In the genomic region with DNA sequence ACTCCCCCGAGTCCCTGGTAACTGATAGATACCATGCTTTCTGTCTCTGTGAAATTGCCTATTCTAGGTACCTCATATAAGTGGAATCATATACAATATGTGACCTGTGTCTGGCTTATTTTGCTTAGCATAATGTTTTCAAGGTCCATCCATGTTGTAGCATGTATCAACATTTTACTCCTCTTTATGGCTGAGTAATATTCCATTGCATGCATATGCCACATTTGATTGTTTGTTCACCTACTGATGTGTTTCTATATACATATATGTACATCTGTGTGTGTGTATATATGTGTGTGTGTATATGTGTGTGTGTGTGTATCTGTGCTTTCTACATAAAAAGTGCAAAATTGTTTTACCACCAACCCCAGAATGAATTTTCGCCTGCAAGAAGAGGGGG, we compare ENCODE assay signal across 24 cellular contexts.
DNase-seq lines count a peak whose midpoint lies in the region; ATAC-seq, FAIRE-seq and TF ChIP-seq lines count a peak whose summit lies in the region.
"Had no signal": no experiment of that assay in that cellular context is flagged by ENCODE, and none has a peak within 500 bp of the region (broad histone marks: within the 10 kb centered on the region; RNA-seq: fewer than 3 reads in every experiment).

No MANE protein-coding gene starts in this region.

- no peak for ATAC-seq in RWPE2 (ENCODE audit: low read depth)
- ATAC-seq: A549 had no signal

- CTCF ChIA-PET in HEK293T (lab: Yijun Ruan, JAX) = no interaction called here

- peaks cover 3% of the 10 kb centered on the region for H3K4me1 Mint-ChIP-seq in activated CD4-positive, alpha-beta T cell treated with anti-CD3 and anti-CD28 coated beads, Interleukin-2, amount 10 ng/mL, durations not matched to agents 24 days and 14 days
- H3K4me1 Mint-ChIP-seq: CD14-positive monocyte; CD8-positive, alpha-beta memory T cell had no signal

- H3K4me3 Mint-ChIP-seq in activated CD4-positive, alpha-beta T cell treated with anti-CD3 and anti-CD28 coated beads, Interleukin-2, amount 10 ng/mL, durations not matched to agents 24 days and 14 days = no peak overlapping the region
- H3K4me3 Mint-ChIP-seq: CD14-positive monocyte; CD4-positive, alpha-beta T cell; CD8-positive, alpha-beta memory T cell had no signal

- no peaks in the 10 kb centered on the region for H3K36me3 Mint-ChIP-seq in activated CD4-positive, alpha-beta T cell treated with anti-CD3 and anti-CD28 coated beads, Interleukin-2, amount 10 ng/mL, durations not matched to agents 24 days and 14 days (ENCODE audit: low read depth)
- H3K36me3 Mint-ChIP-seq: CD14-positive monocyte had no signal

- H3K27me3 ChIP-seq in RWPE2 (ENCODE audit: insufficient read depth, poor library complexity, severe bottlenecking) = no peaks in the 10 kb centered on the region
- H3K27me3 ChIP-seq: BE2C; BLaER1 treated with 17β-estradiol and CSF1 and Interleukin-3, amounts not matched to agents 10 nM and 100 nM had no signal

- peak; percentile 69 for FAIRE-seq in GM12891 (lab: Jason Lieb, UNC)
- FAIRE-seq: A549, D721Med, GM12892, H54 had no signal

- no peaks in the 10 kb centered on the region for H3K27me3 Mint-ChIP-seq in activated CD4-positive, alpha-beta T cell treated with anti-CD3 and anti-CD28 coated beads, Interleukin-2, amount 10 ng/mL, durations not matched to agents 24 days and 14 days
- H3K27me3 Mint-ChIP-seq: CD4-positive, alpha-beta T cell; CD8-positive, alpha-beta memory T cell had no signal

- peak overlapping the region; percentile 97 for H3K27ac ChIP-seq in RWPE2 (ENCODE audit: poor library complexity, severe bottlenecking)
- H3K27ac ChIP-seq in epithelial cell of prostate = peak overlapping the region; percentile 98
- H3K27ac ChIP-seq: A549; BLaER1 treated with 17β-estradiol and CSF1 and Interleukin-3, amounts not matched to agents 10 nM and 100 nM had no signal

- TF ChIP-seq POLR2A in GM12891 (IDR thresholded peaks at IDR 0.05; ENCODE audit: low read depth, low read length) = no peak

- POLR2A ChIA-PET in HEK293T (lab: Yijun Ruan, JAX) = no interaction called here

- intact Hi-C loops in activated CD4-positive, alpha-beta T cell treated with anti-CD3 and anti-CD28 coated beads, Interleukin-2, amount 10 ng/mL, durations not matched to agents 24 days and 14 days (cut with micrococcal nuclease) = no loop called here

- no peak for TF ChIP-seq CTCF in RWPE2 (IDR thresholded peaks at IDR 0.05; ENCODE audit: poor library complexity, severe bottlenecking)

- no peaks in the 10 kb centered on the region for H3K9me3 Mint-ChIP-seq in activated CD4-positive, alpha-beta T cell treated with anti-CD3 and anti-CD28 coated beads, Interleukin-2, amount 10 ng/mL, durations not matched to agents 24 days and 14 days
- H3K9me3 Mint-ChIP-seq: CD14-positive monocyte; CD4-positive, alpha-beta T cell; CD8-positive, alpha-beta memory T cell had no signal

- H3K4me3 ChIP-seq in RWPE2 (ENCODE audit: severe bottlenecking) = no peak overlapping the region
- H3K4me3 ChIP-seq: A549; BLaER1 treated with 17β-estradiol and CSF1 and Interleukin-3, amounts not matched to agents 10 nM and 100 nM; HAP-1 had no signal

- peaks cover 21% of the 10 kb centered on the region for H3K36me3 ChIP-seq in RWPE2 (ENCODE audit: low read depth)
- H3K36me3 ChIP-seq: BE2C; BLaER1 treated with 17β-estradiol and CSF1 and Interleukin-3, amounts not matched to agents 10 nM and 100 nM; HAP-1 had no signal

- no peak overlapping the region for H3K27ac Mint-ChIP-seq in activated CD4-positive, alpha-beta T cell treated with anti-CD3 and anti-CD28 coated beads, Interleukin-2, amount 10 ng/mL, durations not matched to agents 24 days and 14 days
- H3K27ac Mint-ChIP-seq: CD14-positive monocyte; CD4-positive, alpha-beta T cell had no signal

- DNase-seq in GM12891 (ENCODE audit: insufficient read length, low spot score) = no peak
- DNase-seq in RWPE2 (ENCODE audit: low spot score) = no peak
- DNase-seq in epithelial cell of prostate (ENCODE audit: low read depth, low spot score) = no peak
- DNase-seq in activated CD4-positive, alpha-beta T cell treated with anti-CD3 and anti-CD28 coated beads, Interleukin-2, amount 10 ng/mL, durations not matched to agents 24 days and 14 days = no peak
- no peak for DNase-seq in stimulated activated CD4-positive, alpha-beta T cell treated with anti-CD3 and anti-CD28 coated beads, Interleukin-1b, Interleukin-23, amount 100 ng/mL, for 48 hours
- no peak for DNase-seq in HEK293T (ENCODE audit: extremely low spot score)
- DNase-seq: 8988T; ACHN; AML-193; BE2C; CD4-positive, alpha-beta T cell; CD8-positive, alpha-beta memory T cell; DMS 273 treated with DMSO at 0.1 percent for 48 hours; DMS79; EL; GDM1; GOT3 had no signal

- H3K9me3 ChIP-seq in RWPE2 (ENCODE audit: severe bottlenecking) = no peaks in the 10 kb centered on the region
- H3K9me3 ChIP-seq: A549; BE2C; BLaER1 treated with 17β-estradiol and CSF1 and Interleukin-3, amounts not matched to agents 10 nM and 100 nM; HAP-1 had no signal

- peaks cover 71% of the 10 kb centered on the region for H3K4me1 ChIP-seq in RWPE2 (ENCODE audit: insufficient read depth, poor library complexity, severe bottlenecking)
- H3K4me1 ChIP-seq: BE2C; BLaER1 treated with 17β-estradiol and CSF1 and Interleukin-3, amounts not matched to agents 10 nM and 100 nM; HAP-1 had no signal

TF ChIP-seq in GM12891, 5 proteins besides CTCF, POLR2A, EP300 and RAD21:
- TF ChIP-seq SPI1 (IDR thresholded peaks at IDR 0.05; ENCODE audit: low read depth, low read length) = no peak
- no peak for TF ChIP-seq PAX5 (IDR thresholded peaks at IDR 0.05; ENCODE audit: insufficient read depth, low read length, severe bottlenecking)
- TF ChIP-seq TAF1 (IDR thresholded peaks at IDR 0.05; ENCODE audit: low read depth, low read length) = no peak
- no peak for TF ChIP-seq POU2F2 (IDR thresholded peaks at IDR 0.05; ENCODE audit: low read depth, low read length)

TF ChIP-seq in HEK293T, 16 proteins besides CTCF, POLR2A, EP300 and RAD21:
- TF ChIP-seq FOXK2 (IDR thresholded peaks at IDR 0.05) (no peak), HDGF (IDR thresholded peaks at IDR 0.05; ENCODE audit: borderline replicate concordance) (no peak), TARDBP (IDR thresholded peaks at IDR 0.05) (no peak), CTBP1 (IDR thresholded peaks at IDR 0.05; ENCODE audit: borderline replicate concordance) (no peak), SP1 (IDR thresholded peaks at IDR 0.05) (no peak), FOXM1 (IDR thresholded peaks at IDR 0.05; ENCODE audit: borderline replicate concordance) (no peak), ELF4 (IDR thresholded peaks at IDR 0.05) (no peak), ZNF384 (IDR thresholded peaks at IDR 0.05) (no peak), L3MBTL2 (conservative IDR thresholded peaks at IDR 0.05) (no peak)
- TF ChIP-seq, protein P1, sequence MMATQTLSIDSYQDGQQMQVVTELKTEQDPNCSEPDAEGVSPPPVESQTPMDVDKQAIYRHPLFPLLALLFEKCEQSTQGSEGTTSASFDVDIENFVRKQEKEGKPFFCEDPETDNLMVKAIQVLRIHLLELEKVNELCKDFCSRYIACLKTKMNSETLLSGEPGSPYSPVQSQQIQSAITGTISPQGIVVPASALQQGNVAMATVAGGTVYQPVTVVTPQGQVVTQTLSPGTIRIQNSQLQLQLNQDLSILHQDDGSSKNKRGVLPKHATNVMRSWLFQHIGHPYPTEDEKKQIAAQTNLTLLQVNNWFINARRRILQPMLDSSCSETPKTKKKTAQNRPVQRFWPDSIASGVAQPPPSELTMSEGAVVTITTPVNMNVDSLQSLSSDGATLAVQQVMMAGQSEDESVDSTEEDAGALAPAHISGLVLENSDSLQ (IDR thresholded peaks at IDR 0.05) = no peak
